In genomic region chr7:42714361-42714760, GRCh38 we compare ENCODE assay signal across 10 cellular contexts.
"Had no signal": no experiment of that assay in that cellular context is flagged by ENCODE, and none has a peak within 500 bp of the region (broad histone marks: within the 10 kb centered on the region; RNA-seq: fewer than 3 reads in every experiment).

No MANE protein-coding gene starts in this region.

- H3K36me3 ChIP-seq: HAP-1 had no signal

- H3K9me3 ChIP-seq: HAP-1 had no signal

- H3K4me1 ChIP-seq: HAP-1 had no signal

- H3K4me1 Mint-ChIP-seq: IgD-negative memory B cell had no signal

- H3K4me3 ChIP-seq: GM23248, HAP-1 had no signal

- DNase-seq: GM23248, GOT3, H7, HFFc6, KBM-7 had no signal

- H3K36me3 Mint-ChIP-seq: IgD-negative memory B cell had no signal

- H3K27ac ChIP-seq: GM23248, HL-60 had no signal

- H3K4me3 Mint-ChIP-seq: HFFc6, IgD-negative memory B cell had no signal

- H3K9ac ChIP-seq: GM23248 had no signal

- ATAC-seq: HCT116, HepG2 had no signal

- FAIRE-seq: HepG2 had no signal

- H2AFZ ChIP-seq: GM23248 had no signal

- H3K27ac Mint-ChIP-seq: HFFc6, IgD-negative memory B cell had no signal
